19 cellular contexts compared by ENCODE assay signal in the genomic region with DNA sequence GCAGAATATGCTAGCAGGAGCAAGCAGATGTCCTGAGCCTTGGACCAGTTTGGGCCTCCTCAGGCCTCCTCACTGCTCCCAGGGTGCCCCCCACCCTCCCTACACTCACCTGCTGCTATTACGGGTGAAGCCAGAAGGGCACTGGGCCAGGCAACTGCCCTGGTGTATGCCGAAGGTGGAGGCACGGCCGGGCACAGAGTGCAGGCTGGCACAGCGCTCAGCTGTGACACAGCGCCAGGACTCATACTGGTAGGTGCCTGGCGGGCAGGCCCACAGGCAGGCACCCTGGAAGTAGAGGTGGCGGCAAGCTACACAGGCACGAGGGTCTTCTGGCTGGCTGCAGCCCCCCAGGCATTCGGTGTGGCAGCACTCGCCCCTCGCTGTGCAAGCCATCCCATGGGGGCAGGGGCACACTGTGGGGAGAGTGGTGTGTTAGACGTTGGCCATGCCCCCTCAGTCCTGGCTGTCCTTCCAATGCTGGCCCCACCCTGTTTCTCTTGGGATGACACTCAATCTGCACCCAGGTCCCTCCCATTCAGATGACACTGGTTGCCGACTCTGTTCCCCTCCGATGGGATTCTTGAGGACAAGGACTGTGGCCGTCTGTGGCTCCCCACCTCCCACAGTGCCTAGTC. TPM values are rescaled to one million over a fixed set of nuclear protein-coding genes. Genes with fewer than 3 reads are reported as not detected.
DNase-seq lines count a peak whose midpoint lies in the region; ATAC-seq and TF ChIP-seq lines count a peak whose summit lies in the region.
"Had no signal": no experiment of that assay in that cellular context is flagged by ENCODE, and none has a peak within 500 bp of the region (broad histone marks: within the 10 kb centered on the region; RNA-seq: fewer than 3 reads in every experiment).

No MANE protein-coding gene starts in this region.

- TF ChIP-seq EP300 in stomach (IDR thresholded peaks at IDR 0.05): no peak

- intact Hi-C loops in right cardiac atrium (cut with DNase I): loop anchor here in 1 of 4 donors (10.0 kb wide), 1 partner anchor 157 kb away; no protein-coding TSS in a partner anchor
- intact Hi-C loops in stomach (cut with DNase I; ENCODE audit: low total_unique reads): no loop called here

- H3K27me3 ChIP-seq in right cardiac atrium (ENCODE audit: control insufficient read depth, insufficient read depth): no peaks in the 10 kb centered on the region
- H3K27me3 ChIP-seq in stomach: peaks cover 0 to 64% (median 16%) of the 10 kb centered on the region in 3 donors

- no peak overlapping the region for H3K27ac ChIP-seq in right cardiac atrium (ENCODE audit: low read length)
- H3K27ac ChIP-seq in stomach: no peak overlapping the region
- H3K27ac ChIP-seq: BLaER1 treated with 17β-estradiol and CSF1 and Interleukin-3, amounts not matched to agents 10 nM and 100 nM; RWPE1 had no signal

- no peaks in the 10 kb centered on the region for H3K36me3 ChIP-seq in stomach
- H3K36me3 ChIP-seq: BLaER1 treated with 17β-estradiol and CSF1 and Interleukin-3, amounts not matched to agents 10 nM and 100 nM had no signal

- H3K4me1 ChIP-seq in right cardiac atrium (ENCODE audit: control insufficient read depth, insufficient read depth, low read length) (no peaks in the 10 kb centered on the region), stomach (peaks cover 0 to 19% (median 12%) of the 10 kb centered on the region in 4 donors)

- no peak for TF ChIP-seq POLR2A in stomach (IDR thresholded peaks at IDR 0.05)

- TF ChIP-seq CTCF in stomach (IDR thresholded peaks at IDR 0.05): no peak

- peak; percentile 12 to 28 for ATAC-seq in right cardiac atrium
- ATAC-seq in GM21367 (IDR thresholded peaks at IDR 0.05; ENCODE audit: unreplicated experiment): no peak
- ATAC-seq in GM19455 (IDR thresholded peaks at IDR 0.05; ENCODE audit: unreplicated experiment): no peak
- ATAC-seq: T-cell had no signal

- peak; percentile 15 for DNase-seq in DMS79 treated with DMSO at 0.1 percent for 48 hours (lab: John Stamatoyannopoulos, UW)
- DNase-seq in DMS79 (lab: John Stamatoyannopoulos, UW): no peak
- peak; percentile 13 for DNase-seq in NCI-H774 (lab: John Stamatoyannopoulos, UW)
- DNase-seq in right cardiac atrium: no peak
- peak; percentile 80 for DNase-seq in stomach
- no peak for DNase-seq in SIG-M5 treated with dmso at 0.1 percent for 504 hours (lab: John Stamatoyannopoulos, UW; ENCODE audit: unreplicated experiment)
- DNase-seq: activated CD4-positive, alpha-beta T cell treated with anti-CD3 and anti-CD28 coated beads, Interleukin-2, amount 50 U/mL, for 4 hours; activated T-cell treated with anti-CD3 and anti-CD28 coated beads, Interleukin-2, amount 50 U/mL, for 1 hour; cortex of kidney; NK-92 treated with Interleukin-12 subunit alpha and Interleukin-12 subunit beta, amount 100 ng/mL, for 24 hours; occipital lobe; T-cell had no signal

- WGBS in right cardiac atrium: 74% methylated on average over 16 of the region's 16 CpGs
- 50 to 82% (median 60%) methylated on average over 7 to 16 of the region's 16 CpGs for WGBS in stomach, 5 donors

- H3K9me3 ChIP-seq in right cardiac atrium (ENCODE audit: control insufficient read depth, low read length) (no peaks in the 10 kb centered on the region), stomach (no peaks in the 10 kb centered on the region)
- H3K9me3 ChIP-seq: BLaER1 treated with 17β-estradiol and CSF1 and Interleukin-3, amounts not matched to agents 10 nM and 100 nM had no signal

- H3K4me3 ChIP-seq in right cardiac atrium (ENCODE audit: low read length) (no peak overlapping the region), stomach (no peak overlapping the region)
- H3K4me3 ChIP-seq: BLaER1 treated with 17β-estradiol and CSF1 and Interleukin-3, amounts not matched to agents 10 nM and 100 nM; smooth muscle cell had no signal

RNA-seq across cellular contexts. Expression of gene INSRR, which starts 7.0 kb away (rescaled TPM):
- under 1 TPM; 0.03 to 0.06 (median 0.06) TPM for total RNA-seq in right cardiac atrium
- 0.07 TPM for polyA plus RNA-seq in right cardiac atrium
- total RNA-seq in stomach: under 1 TPM in 2 of 5 donors, not detected in 3; 0.18 to 0.29 TPM
- polyA plus RNA-seq in stomach: under 1 TPM; 0.15 to 0.75 (median 0.33) TPM
- total RNA-seq: Daoy, MCF 10A had no signal

RNA-seq across cellular contexts. Expression of gene NTRK1, which starts 8.8 kb away (rescaled TPM):
- total RNA-seq in right cardiac atrium (1 to 10 TPM; 1.3 to 4.2 (median 1.5) TPM), stomach (under 1 TPM in 2 of 5 donors, not detected in 3; 0.87 to 0.92 TPM)
- polyA plus RNA-seq in right cardiac atrium (1.1 TPM), stomach (1 to 10 TPM in 1 of 3 donors, under 1 TPM in 2; 0.23 to 1.2 (median 1.00) TPM)
- total RNA-seq: occipital lobe had no signal

RNA-seq across cellular contexts. Expression of gene SH2D2A, which starts 35.2 kb away (rescaled TPM):
- total RNA-seq in right cardiac atrium (1 to 10 TPM in 3 of 4 donors, under 1 TPM in 1; 0.93 to 6.3 (median 2.2) TPM), stomach (10 to 100 TPM in 2 of 5 donors, under 1 TPM in 1, not detected in 2; 0.73 to 19.9 (median 11.6) TPM)
- polyA plus RNA-seq in right cardiac atrium (2.0 TPM), stomach (1 to 10 TPM in 2 of 3 donors, under 1 TPM in 1; 0.61 to 1.6 (median 1.4) TPM)
- total RNA-seq: occipital lobe had no signal

RNA-seq across cellular contexts. Expression of gene PEAR1, which starts 41.6 kb away (rescaled TPM):
- 10 to 100 TPM in 1 of 4 donors, 1 to 10 TPM in 3; 6.6 to 10.3 (median 8.5) TPM for total RNA-seq in right cardiac atrium
- polyA plus RNA-seq in right cardiac atrium: 6.9 TPM
- 10 to 100 TPM in 1 of 5 donors, 1 to 10 TPM in 4; 2.3 to 16.3 (median 3.5) TPM for total RNA-seq in stomach
- 1 to 10 TPM; 1.2 to 1.7 (median 1.5) TPM for polyA plus RNA-seq in stomach

Comparison
In these comparisons a context has a peak if more than half of its experiments do, and no peak if none do; other contexts are left out.
1. DNase-seq: peak in DMS79 treated with DMSO at 0.1 percent for 48 hours (single experiment), NCI-H774 (single experiment) and stomach (single experiment); none in DMS79 (single experiment), right cardiac atrium (0 of 3) and SIG-M5 treated with dmso at 0.1 percent for 504 hours (single experiment).
2. ATAC-seq: peak in right cardiac atrium (2 of 2); none in GM21367 (single experiment) and GM19455 (single experiment).